In genomic region chr7:115933463-115933862, GRCh38 we compare ENCODE assay signal across 15 cellular contexts.
"Had no signal": no experiment of that assay in that cellular context is flagged by ENCODE, and none has a peak within 500 bp of the region (broad histone marks: within the 10 kb centered on the region; RNA-seq: fewer than 3 reads in every experiment).

No MANE protein-coding gene starts in this region.

- H3K27ac ChIP-seq: body of pancreas, colonic mucosa, left lung, tibial artery had no signal

- H3K4me1 ChIP-seq: body of pancreas, colonic mucosa, left lung, tibial artery had no signal

- ATAC-seq: activated CD4-positive, alpha-beta T cell treated with anti-CD3 and anti-CD28 coated beads for 36 hours; activated naive CD4-positive, alpha-beta T cell treated with anti-CD3 and anti-CD28 coated beads, Interleukin-2, amount 50 U/mL, for 72 hours; body of pancreas; left lung; stimulated activated naive CD8-positive, alpha-beta T cell treated with anti-CD3 and anti-CD28 coated beads, Interleukin-15, Interleukin-2, amounts not matched to agents 100 U/mL and 50 U/mL, for 24 hours had no signal

- DNase-seq: activated CD4-positive, alpha-beta T cell treated with anti-CD3 and anti-CD28 coated beads for 36 hours; activated CD4-positive, alpha-beta T cell treated with anti-CD3 and anti-CD28 coated beads, Interleukin-2, amount 50 U/mL, for 48 hours; activated gamma-delta T cell treated with Interleukin-2 at 50 U/mL for 16 hours; amygdala; body of pancreas; colonic mucosa; hypothalamus; kidney; left lung; nephron progenitor cell; nucleus accumbens; stimulated activated naive CD8-positive, alpha-beta T cell treated with anti-CD3 and anti-CD28 coated beads, Interleukin-15, Interleukin-2, amounts not matched to agents 100 U/mL and 50 U/mL, for 24 hours; substantia nigra; tibial artery had no signal

- H3K27me3 ChIP-seq: body of pancreas, colonic mucosa, left lung, tibial artery had no signal

- H3K9me3 ChIP-seq: body of pancreas, colonic mucosa, left lung, tibial artery had no signal

- H3K4me3 ChIP-seq: body of pancreas, colonic mucosa, left lung, tibial artery had no signal

- H3K36me3 ChIP-seq: colonic mucosa, left lung, tibial artery had no signal
